8 cellular contexts compared by ENCODE assay signal in genomic region chr11:134050541-134051383, GRCh38. TPM values are rescaled to one million over a fixed set of nuclear protein-coding genes. Genes with fewer than 3 reads are reported as not detected.
A peak's percentile ranks its signal among the peaks of the same experiment; 100 is the strongest.
DNase-seq lines count a peak whose midpoint lies in the region; ATAC-seq and TF ChIP-seq lines count a peak whose summit lies in the region.

No MANE protein-coding gene starts in this region.

- intact Hi-C loops in upper lobe of right lung (cut with DNase I), result no loop called here

- H3K27me3 ChIP-seq in DND-41 (ENCODE audit: insufficient read depth, low read length, poor library complexity) (no peaks in the 10 kb centered on the region), upper lobe of right lung (no peaks in the 10 kb centered on the region)

- H3K27ac ChIP-seq in DND-41 (ENCODE audit: low read length) (peak overlapping the region; percentile 6; the same call in 1 of the 2 replicates), upper lobe of right lung (peak overlapping the region; percentile 56)

- no peaks in the 10 kb centered on the region for H3K36me3 Mint-ChIP-seq in glutamatergic neuron (ENCODE audit: unreplicated experiment)

- H3K4me3 ChIP-seq in DND-41 (ENCODE audit: low read depth in 1 of 2, low read length in 2 of 2), result peak overlapping the region in 1 of 2 experiments; percentile 49; a peak in 2 of 4 replicates
- H3K4me3 ChIP-seq in upper lobe of right lung, result peak overlapping the region; percentile 34

- peak overlapping the region; percentile 34; the same call in 1 of the 2 replicates for H3K9ac ChIP-seq in DND-41 (ENCODE audit: low read depth, low read length)

- H3K4me1 Mint-ChIP-seq in glutamatergic neuron (ENCODE audit: low read depth, unreplicated experiment), result peaks cover 44% of the 10 kb centered on the region

- peak overlapping the region; percentile 68 for H3K27ac Mint-ChIP-seq in glutamatergic neuron (ENCODE audit: unreplicated experiment)

- H4K20me1 ChIP-seq in DND-41 (ENCODE audit: insufficient read depth, low read length), result no peaks in the 10 kb centered on the region

- peak; percentile 97 for TF ChIP-seq CTCF in DND-41 (IDR thresholded peaks at IDR 0.05; ENCODE audit: borderline replicate concordance, extremely low read depth, low read length, poor library complexity, severe bottlenecking)
- peak; percentile 97 for TF ChIP-seq CTCF in glutamatergic neuron (IDR thresholded peaks at IDR 0.05; ENCODE audit: partially characterized antibody, unreplicated experiment)
- peak; percentile 93 for TF ChIP-seq CTCF in upper lobe of right lung (IDR thresholded peaks at IDR 0.05)

- H3K4me3 Mint-ChIP-seq in glutamatergic neuron (ENCODE audit: unreplicated experiment), result peak overlapping the region; percentile 73

- DNase-seq in DND-41, result peak; percentile 78
- peak; percentile 63 to 71 for DNase-seq in Kasumi-1 (lab: John Stamatoyannopoulos, UW)
- DNase-seq in SHP77 treated with DMSO at 0.1 percent for 48 hours (lab: John Stamatoyannopoulos, UW), result peak; percentile 86
- peak; percentile 76 for DNase-seq in activated naive CD4-positive, alpha-beta T cell treated with Interleukin-2 at 50 U/mL for 16 hours
- peak; percentile 88 for DNase-seq in glutamatergic neuron
- DNase-seq in pons (ENCODE audit: low spot score), result peak; percentile 68
- DNase-seq in upper lobe of right lung, result peak; percentile 86

- no peaks in the 10 kb centered on the region for H3K79me2 ChIP-seq in DND-41 (ENCODE audit: insufficient read depth, low read length)

- peaks cover 6% of the 10 kb centered on the region for H3K9me3 Mint-ChIP-seq in glutamatergic neuron (ENCODE audit: unreplicated experiment)

- H3K36me3 ChIP-seq in DND-41 (ENCODE audit: insufficient read depth, low read length), result no peaks in the 10 kb centered on the region
- H3K36me3 ChIP-seq in upper lobe of right lung, result no peaks in the 10 kb centered on the region

- H3K4me2 ChIP-seq in DND-41 (ENCODE audit: insufficient read depth, low read length), result peak overlapping the region; percentile 66

- ATAC-seq in DND-41 (ENCODE audit: insufficient read depth, low read depth) (peak; percentile 96), GM21786 (IDR thresholded peaks at IDR 0.05; ENCODE audit: unreplicated experiment) (peak; percentile 90), upper lobe of right lung (peak; percentile 95)

- H3K4me1 ChIP-seq in DND-41 (ENCODE audit: insufficient read depth, low read length) (peaks cover 16% of the 10 kb centered on the region), upper lobe of right lung (peaks cover 7% of the 10 kb centered on the region)

- H2AFZ ChIP-seq in DND-41 (ENCODE audit: low read depth, low read length), result peak overlapping the region; percentile 58

- no peaks in the 10 kb centered on the region for H3K9me3 ChIP-seq in DND-41 (ENCODE audit: insufficient read depth, low read length, severe bottlenecking)
- H3K9me3 ChIP-seq in upper lobe of right lung, result no peaks in the 10 kb centered on the region

- peaks cover 14% of the 10 kb centered on the region for H3K27me3 Mint-ChIP-seq in glutamatergic neuron (ENCODE audit: unreplicated experiment)

RNA-seq across cellular contexts. Expression of gene JAM3, which starts 18.1 kb away (rescaled TPM):
- total RNA-seq in glutamatergic neuron (ENCODE audit: unreplicated experiment), result 101 TPM
- 26.9 TPM for total RNA-seq in upper lobe of right lung
